ENCODE assay signal across 1 cellular context in the genomic region with DNA sequence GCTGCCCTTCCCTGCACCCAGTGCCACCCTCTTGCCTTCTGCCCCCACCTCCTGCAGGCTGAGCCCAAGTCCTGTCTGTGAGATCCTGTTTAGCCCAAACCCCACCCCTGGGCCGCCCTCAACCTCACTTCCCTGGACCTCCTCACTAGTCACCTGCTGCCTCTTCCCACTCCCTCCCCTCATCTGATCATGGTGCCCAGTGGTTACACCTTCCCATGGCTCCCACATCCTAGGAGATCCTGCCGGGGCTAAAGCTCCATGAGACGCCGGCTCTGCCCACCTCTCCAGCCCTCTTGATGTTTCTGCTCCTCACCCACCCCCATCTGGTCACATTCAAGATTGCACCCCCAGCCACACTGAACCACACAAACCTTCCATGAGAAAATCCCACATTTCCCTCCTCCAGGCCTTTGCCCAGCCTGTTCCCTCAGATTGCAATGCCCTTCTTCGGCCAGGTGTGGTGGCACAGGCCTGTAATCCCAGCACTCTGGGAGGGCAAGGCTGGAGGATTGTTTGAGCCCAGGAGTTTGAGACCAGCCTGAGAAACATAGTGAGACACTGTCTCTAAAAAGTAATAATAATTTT.
TF ChIP-seq lines count a peak whose summit lies in the region.

No MANE protein-coding gene starts in this region.

TF ChIP-seq in GM12878, 131 proteins besides CTCF, POLR2A, EP300 and RAD21 (continued from another document):
- no peak for TF ChIP-seq PRDM15 (CRISPR knock-in tag; IDR thresholded peaks at IDR 0.05)
- TF ChIP-seq ZNF217 (IDR thresholded peaks at IDR 0.05), result no peak
- TF ChIP-seq ZNF384 (IDR thresholded peaks at IDR 0.05; ENCODE audit: borderline replicate concordance, low read depth, low read length), result no peak
- no peak for TF ChIP-seq KLF5 (IDR thresholded peaks at IDR 0.05; ENCODE audit: partially characterized antibody)
- no peak for TF ChIP-seq ZNF687 (IDR thresholded peaks at IDR 0.05)
- TF ChIP-seq CHD4 (IDR thresholded peaks at IDR 0.05), result no peak
- no peak for TF ChIP-seq SREBF2 (IDR thresholded peaks at IDR 0.05; ENCODE audit: low read length)
- no peak for TF ChIP-seq STAT1 (conservative IDR thresholded peaks at IDR 0.05)
- TF ChIP-seq, protein P1, sequence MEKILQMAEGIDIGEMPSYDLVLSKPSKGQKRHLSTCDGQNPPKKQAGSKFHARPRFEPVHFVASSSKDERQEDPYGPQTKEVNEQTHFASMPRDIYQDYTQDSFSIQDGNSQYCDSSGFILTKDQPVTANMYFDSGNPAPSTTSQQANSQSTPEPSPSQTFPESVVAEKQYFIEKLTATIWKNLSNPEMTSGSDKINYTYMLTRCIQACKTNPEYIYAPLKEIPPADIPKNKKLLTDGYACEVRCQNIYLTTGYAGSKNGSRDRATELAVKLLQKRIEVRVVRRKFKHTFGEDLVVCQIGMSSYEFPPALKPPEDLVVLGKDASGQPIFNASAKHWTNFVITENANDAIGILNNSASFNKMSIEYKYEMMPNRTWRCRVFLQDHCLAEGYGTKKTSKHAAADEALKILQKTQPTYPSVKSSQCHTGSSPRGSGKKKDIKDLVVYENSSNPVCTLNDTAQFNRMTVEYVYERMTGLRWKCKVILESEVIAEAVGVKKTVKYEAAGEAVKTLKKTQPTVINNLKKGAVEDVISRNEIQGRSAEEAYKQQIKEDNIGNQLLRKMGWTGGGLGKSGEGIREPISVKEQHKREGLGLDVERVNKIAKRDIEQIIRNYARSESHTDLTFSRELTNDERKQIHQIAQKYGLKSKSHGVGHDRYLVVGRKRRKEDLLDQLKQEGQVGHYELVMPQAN (conservative IDR thresholded peaks at IDR 0.05), result no peak
- no peak for TF ChIP-seq RFX5 (IDR thresholded peaks at IDR 0.05; ENCODE audit: low read depth, low read length)
- no peak for TF ChIP-seq BACH1 (IDR thresholded peaks at IDR 0.05; ENCODE audit: borderline replicate concordance)
- TF ChIP-seq BRCA1 (IDR thresholded peaks at IDR 0.05; ENCODE audit: low read depth, low read length), result no peak
- no peak for TF ChIP-seq NRF1 (conservative IDR thresholded peaks at IDR 0.05; ENCODE audit: low read depth, low read length)
- TF ChIP-seq POLR2AphosphoS2 (IDR thresholded peaks at IDR 0.05; ENCODE audit: low read depth, low read length), result no peak
- TF ChIP-seq, protein P2, sequence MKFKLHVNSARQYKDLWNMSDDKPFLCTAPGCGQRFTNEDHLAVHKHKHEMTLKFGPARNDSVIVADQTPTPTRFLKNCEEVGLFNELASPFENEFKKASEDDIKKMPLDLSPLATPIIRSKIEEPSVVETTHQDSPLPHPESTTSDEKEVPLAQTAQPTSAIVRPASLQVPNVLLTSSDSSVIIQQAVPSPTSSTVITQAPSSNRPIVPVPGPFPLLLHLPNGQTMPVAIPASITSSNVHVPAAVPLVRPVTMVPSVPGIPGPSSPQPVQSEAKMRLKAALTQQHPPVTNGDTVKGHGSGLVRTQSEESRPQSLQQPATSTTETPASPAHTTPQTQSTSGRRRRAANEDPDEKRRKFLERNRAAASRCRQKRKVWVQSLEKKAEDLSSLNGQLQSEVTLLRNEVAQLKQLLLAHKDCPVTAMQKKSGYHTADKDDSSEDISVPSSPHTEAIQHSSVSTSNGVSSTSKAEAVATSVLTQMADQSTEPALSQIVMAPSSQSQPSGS (IDR thresholded peaks at IDR 0.05; ENCODE audit: low read length), result no peak
- TF ChIP-seq MYB (IDR thresholded peaks at IDR 0.05; ENCODE audit: borderline replicate concordance, low read depth, low read length), result no peak
